Comparison of ENCODE assay signal across 19 cellular contexts in the genomic region with DNA sequence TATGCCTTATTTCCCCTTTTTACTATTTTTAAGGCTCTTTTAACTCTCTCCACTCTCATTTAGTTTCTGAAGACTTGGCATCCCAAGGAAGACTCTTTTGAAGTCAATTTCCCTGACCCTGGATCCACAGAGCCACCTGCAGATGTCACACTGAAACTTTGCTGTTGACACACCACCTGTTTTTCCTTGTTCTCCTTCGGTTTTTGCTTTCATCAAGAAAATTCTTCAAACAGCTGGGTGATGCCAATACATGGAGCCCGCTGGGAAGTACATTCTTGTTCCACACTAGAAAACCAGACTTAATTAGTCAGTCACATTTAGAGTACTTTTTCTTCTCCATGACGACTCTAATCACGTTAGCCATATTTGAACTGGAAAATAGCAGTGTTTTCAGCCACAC.
DNase-seq lines count a peak whose midpoint lies in the region; TF ChIP-seq lines count a peak whose summit lies in the region.
"Had no signal": no experiment of that assay in that cellular context is flagged by ENCODE, and none has a peak within 500 bp of the region (broad histone marks: within the 10 kb centered on the region; RNA-seq: fewer than 3 reads in every experiment).

No MANE protein-coding gene starts in this region.

- H3K27ac ChIP-seq in OCI-LY3 (ENCODE audit: low read length), result no peak overlapping the region
- H3K27ac ChIP-seq in smooth muscle cell (ENCODE audit: low read depth), result no peak overlapping the region
- H3K27ac ChIP-seq: 22Rv1; BLaER1 treated with 17β-estradiol and CSF1 and Interleukin-3, amounts not matched to agents 10 nM and 100 nM; KMS-11 had no signal

- H3K9ac ChIP-seq in OCI-LY3 (ENCODE audit: low read length) (no peak overlapping the region), smooth muscle cell (ENCODE audit: low read depth) (no peak overlapping the region)
- H3K9ac ChIP-seq: BLaER1 treated with 17β-estradiol and CSF1 and Interleukin-3, amounts not matched to agents 10 nM and 100 nM; KMS-11; SK-N-SH had no signal

- H3F3A ChIP-seq in smooth muscle cell (ENCODE audit: low read depth), result no peaks in the 10 kb centered on the region

- H3K79me2 ChIP-seq in OCI-LY3 (ENCODE audit: low read length) (no peaks in the 10 kb centered on the region), smooth muscle cell (ENCODE audit: low read depth) (no peaks in the 10 kb centered on the region)

- TF ChIP-seq CTCF in OCI-LY3 (IDR thresholded peaks at IDR 0.05; ENCODE audit: low read depth, low read length) (no peak), smooth muscle cell (IDR thresholded peaks at IDR 0.05; ENCODE audit: borderline replicate concordance, insufficient read depth, poor library complexity, severe bottlenecking) (no peak)

- H3K9me3 ChIP-seq in OCI-LY3 (ENCODE audit: insufficient read depth, low read length), result no peaks in the 10 kb centered on the region
- no peaks in the 10 kb centered on the region for H3K9me3 ChIP-seq in smooth muscle cell (replicated peaks; ENCODE audit: low read depth)
- H3K9me3 ChIP-seq: BLaER1 treated with 17β-estradiol and CSF1 and Interleukin-3, amounts not matched to agents 10 nM and 100 nM; Caco-2; HAP-1; SK-N-SH had no signal

- H3K4me1 ChIP-seq in OCI-LY3 (ENCODE audit: low read length) (peaks cover 6% of the 10 kb centered on the region; the same call in 1 of the 2 replicates), smooth muscle cell (ENCODE audit: low read depth) (peaks cover 14% of the 10 kb centered on the region)
- H3K4me1 ChIP-seq: BLaER1 treated with 17β-estradiol and CSF1 and Interleukin-3, amounts not matched to agents 10 nM and 100 nM; Caco-2 had no signal

- peak; percentile 1 for DNase-seq in NCI-H146 (lab: John Stamatoyannopoulos, UW)
- DNase-seq in NCI-H146 treated with DMSO at 0.1 percent for 48 hours (lab: John Stamatoyannopoulos, UW; ENCODE audit: unreplicated experiment), result no peak
- DNase-seq in myocyte (ENCODE audit: low read depth), result peak; percentile 75
- no peak for DNase-seq in smooth muscle cell (lab: John Stamatoyannopoulos, UW; ENCODE audit: unreplicated experiment)
- DNase-seq in NCI-H774 (lab: John Stamatoyannopoulos, UW), result no peak
- no peak for DNase-seq in T-helper 9 cell
- DNase-seq in stimulated activated CD8-positive, alpha-beta memory T cell treated with anti-CD3 and anti-CD28 coated beads, Interleukin-4, amount 100 ng/mL, for 48 hours, result no peak
- DNase-seq: ACHN; CD4-positive, alpha-beta memory T cell; NCI-H1930; NCI-H345; SHP77 treated with DMSO at 0.1 percent for 48 hours had no signal

- H4K20me1 ChIP-seq in OCI-LY3 (ENCODE audit: insufficient read depth, low read length) (no peaks in the 10 kb centered on the region), smooth muscle cell (ENCODE audit: low read depth) (no peaks in the 10 kb centered on the region)
- H4K20me1 ChIP-seq: BLaER1 treated with 17β-estradiol and CSF1 and Interleukin-3, amounts not matched to agents 10 nM and 100 nM had no signal

- no peaks in the 10 kb centered on the region for H3K36me3 ChIP-seq in OCI-LY3 (replicated peaks; ENCODE audit: low read depth, low read length)
- no peaks in the 10 kb centered on the region for H3K36me3 ChIP-seq in smooth muscle cell (ENCODE audit: low read depth)
- H3K36me3 ChIP-seq: BLaER1 treated with 17β-estradiol and CSF1 and Interleukin-3, amounts not matched to agents 10 nM and 100 nM; HAP-1 had no signal

- peak overlapping the region; percentile 43 for H3K4me3 ChIP-seq in OCI-LY3 (ENCODE audit: low read length)
- no peak overlapping the region for H3K4me3 ChIP-seq in smooth muscle cell
- H3K4me3 ChIP-seq: BLaER1 treated with 17β-estradiol and CSF1 and Interleukin-3, amounts not matched to agents 10 nM and 100 nM; HAP-1 had no signal

- H3K4me2 ChIP-seq in OCI-LY3 (ENCODE audit: low read length) (peak overlapping the region; percentile 62), smooth muscle cell (peak overlapping the region; percentile 78)
- H3K4me2 ChIP-seq: BLaER1 treated with 17β-estradiol and CSF1 and Interleukin-3, amounts not matched to agents 10 nM and 100 nM; KMS-11; SK-N-SH had no signal

- H3K27me3 ChIP-seq in OCI-LY3 (ENCODE audit: low read depth, low read length) (no peaks in the 10 kb centered on the region), smooth muscle cell (ENCODE audit: low read depth) (no peaks in the 10 kb centered on the region)
- H3K27me3 ChIP-seq: BLaER1 treated with 17β-estradiol and CSF1 and Interleukin-3, amounts not matched to agents 10 nM and 100 nM had no signal

- 73% methylated on average over 4 of the region's 4 CpGs for WGBS in smooth muscle cell (ENCODE audit: low lambda C conversion rate)

- H2AFZ ChIP-seq in OCI-LY3 (ENCODE audit: low read depth, low read length) (peak overlapping the region; percentile 32; the same call in 1 of the 2 replicates), smooth muscle cell (ENCODE audit: low read depth) (no peak overlapping the region)

Comparison
In these comparisons a context has a peak if more than half of its experiments do, and no peak if none do; other contexts are left out.
1. DNase-seq: peak in NCI-H146 (single experiment) and myocyte (single experiment); none in NCI-H146 treated with DMSO at 0.1 percent for 48 hours (single experiment), smooth muscle cell (single experiment), NCI-H774 (single experiment), T-helper 9 cell (single experiment) and stimulated activated CD8-positive, alpha-beta memory T cell treated with anti-CD3 and anti-CD28 coated beads, Interleukin-4, amount 100 ng/mL, for 48 hours (single experiment).